14 cellular contexts compared by ENCODE assay signal in the genomic region with DNA sequence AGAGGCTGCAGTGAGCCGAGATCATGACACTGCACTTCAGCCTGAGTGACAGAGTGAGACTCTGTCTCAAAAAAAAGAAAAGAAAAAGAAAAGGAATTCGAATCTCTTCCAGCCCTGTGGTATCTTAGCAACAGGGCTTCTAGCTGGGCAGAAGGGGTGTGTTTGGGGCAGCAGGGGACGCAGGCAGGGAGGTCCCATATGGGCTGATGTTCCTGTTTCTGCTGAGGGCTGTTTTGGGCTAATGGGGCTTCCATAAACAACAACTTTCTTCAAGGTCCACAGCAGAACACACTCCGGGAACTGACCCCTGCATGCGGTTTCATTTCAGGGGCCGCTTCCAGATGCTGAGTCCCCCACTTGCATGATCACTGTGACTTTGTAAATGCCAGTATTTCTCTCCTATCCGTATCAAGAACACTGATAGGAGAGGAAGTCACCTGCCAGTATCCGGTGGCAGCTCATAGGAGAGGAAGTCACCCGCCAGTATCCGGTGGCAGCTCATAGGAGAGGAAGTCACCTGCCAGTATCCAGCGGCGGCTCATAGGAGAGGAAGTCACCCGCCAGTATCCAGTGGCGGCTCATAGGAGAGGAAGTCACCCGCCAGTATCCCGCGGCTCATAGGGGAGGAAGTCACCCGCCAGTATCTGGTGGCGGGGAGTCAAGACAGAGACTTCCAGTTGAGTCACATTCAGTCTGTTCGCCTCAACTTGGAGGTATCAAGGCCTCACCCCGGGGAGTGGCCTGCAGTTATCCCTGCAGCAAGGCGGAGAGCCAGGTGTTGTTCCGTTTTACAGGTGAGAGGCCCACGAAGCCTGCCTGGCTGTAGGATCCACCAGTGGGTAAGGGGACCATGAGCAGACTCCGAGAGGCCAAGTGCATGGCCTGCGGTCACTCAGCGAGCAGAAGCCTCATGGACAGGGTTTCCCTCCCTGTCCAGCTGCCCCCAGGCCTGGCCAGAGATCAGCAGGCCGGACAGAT. TPM values are rescaled to one million over a fixed set of nuclear protein-coding genes. Genes with fewer than 3 reads are reported as not detected.
DNase-seq lines count a peak whose midpoint lies in the region.
"Had no signal": no experiment of that assay in that cellular context is flagged by ENCODE, and none has a peak within 500 bp of the region (broad histone marks: within the 10 kb centered on the region; RNA-seq: fewer than 3 reads in every experiment).

No MANE protein-coding gene starts in this region.

- H3K36me3 Mint-ChIP-seq in activated naive CD8-positive, alpha-beta T cell treated with anti-CD3 and anti-CD28 coated beads for 36 hours = peaks cover 5% of the 10 kb centered on the region

- no peak overlapping the region for H3K4me3 ChIP-seq in thymus (ENCODE audit: low read length)
- H3K4me3 ChIP-seq: gastroesophageal sphincter, tibial nerve had no signal

- H3K4me1 ChIP-seq in thymus (ENCODE audit: control insufficient read depth, insufficient read depth, low read length) = peaks cover 5% of the 10 kb centered on the region
- H3K4me1 ChIP-seq: gastroesophageal sphincter, tibial nerve had no signal

- WGBS in thymus = 34% methylated on average over 28 of the region's 28 CpGs

- H3K9me3 ChIP-seq in thymus (ENCODE audit: control insufficient read depth) = peaks cover 2% of the 10 kb centered on the region
- H3K9me3 ChIP-seq: gastroesophageal sphincter, tibial nerve had no signal

- peak overlapping the region; percentile 57 for H3K4me3 Mint-ChIP-seq in activated naive CD8-positive, alpha-beta T cell treated with anti-CD3 and anti-CD28 coated beads for 36 hours

- peak overlapping the region; percentile 49 for H3K27ac ChIP-seq in thymus (ENCODE audit: low read depth)
- H3K27ac ChIP-seq: gastroesophageal sphincter, tibial nerve had no signal

- peaks cover 2% of the 10 kb centered on the region for H3K27me3 ChIP-seq in thymus (ENCODE audit: control insufficient read depth, insufficient read depth)

- H3K27me3 Mint-ChIP-seq in activated naive CD8-positive, alpha-beta T cell treated with anti-CD3 and anti-CD28 coated beads for 36 hours = peaks cover 14% of the 10 kb centered on the region

- peak overlapping the region; percentile 29 for H3K27ac Mint-ChIP-seq in activated naive CD8-positive, alpha-beta T cell treated with anti-CD3 and anti-CD28 coated beads for 36 hours

- H3K36me3 ChIP-seq in thymus (ENCODE audit: control insufficient read depth, insufficient read depth) = no peaks in the 10 kb centered on the region
- H3K36me3 ChIP-seq: gastroesophageal sphincter, tibial nerve had no signal

- peaks cover 7% of the 10 kb centered on the region for H3K9me3 Mint-ChIP-seq in activated naive CD8-positive, alpha-beta T cell treated with anti-CD3 and anti-CD28 coated beads for 36 hours

- peak; percentile 35 for DNase-seq in stimulated activated CD4-positive, alpha-beta T cell treated with anti-CD3 and anti-CD28 coated beads, Interleukin-15, amount 100 ng/mL, for 24 hours
- DNase-seq in stimulated activated CD4-positive, alpha-beta T cell treated with anti-CD3 and anti-CD28 coated beads, Interleukin-4, amount 100 ng/mL, for 24 hours = no peak
- DNase-seq in NOMO-1 treated with dmso at 0.1 percent for 144 hours (lab: John Stamatoyannopoulos, UW; ENCODE audit: unreplicated experiment) (peak; percentile 61), putamen (ENCODE audit: low spot score) (no peak), NCI-H446 (lab: John Stamatoyannopoulos, UW) (no peak), COR-L47 (lab: John Stamatoyannopoulos, UW) (no peak)
- no peak for DNase-seq in activated naive CD8-positive, alpha-beta T cell treated with anti-CD3 and anti-CD28 coated beads for 36 hours
- DNase-seq: NCI-H1092, NCI-H526 treated with DMSO at 0.1 percent for 48 hours had no signal

- H3K4me1 Mint-ChIP-seq in activated naive CD8-positive, alpha-beta T cell treated with anti-CD3 and anti-CD28 coated beads for 36 hours = peaks cover 10% of the 10 kb centered on the region

RNA-seq across cellular contexts. Expression of a gene that starts 8.3 kb away (rescaled TPM):
- total RNA-seq in activated naive CD8-positive, alpha-beta T cell treated with anti-CD3 and anti-CD28 coated beads for 36 hours = not detected
- 0.34 TPM for polyA plus RNA-seq in thymus
- total RNA-seq: dermis microvascular lymphatic vessel endothelial cell, gastroesophageal sphincter, lower leg skin, tibial nerve had no signal

RNA-seq across cellular contexts. Expression of a gene that starts 37.0 kb away (rescaled TPM):
- total RNA-seq in activated naive CD8-positive, alpha-beta T cell treated with anti-CD3 and anti-CD28 coated beads for 36 hours = 10 to 100 TPM; 18.7 to 21.8 TPM
- polyA plus RNA-seq in thymus = 29.3 TPM

Comparison
In these comparisons a context has a peak if more than half of its experiments do, and no peak if none do; other contexts are left out.
1. DNase-seq: peak in stimulated activated CD4-positive, alpha-beta T cell treated with anti-CD3 and anti-CD28 coated beads, Interleukin-15, amount 100 ng/mL, for 24 hours (single experiment) and NOMO-1 treated with dmso at 0.1 percent for 144 hours (single experiment); none in stimulated activated CD4-positive, alpha-beta T cell treated with anti-CD3 and anti-CD28 coated beads, Interleukin-4, amount 100 ng/mL, for 24 hours (single experiment), activated naive CD8-positive, alpha-beta T cell treated with anti-CD3 and anti-CD28 coated beads for 36 hours (single experiment), putamen (single experiment), NCI-H446 (0 of 2) and COR-L47 (single experiment).